Comparison of ENCODE assay signal across 8 cellular contexts in the genomic region with DNA sequence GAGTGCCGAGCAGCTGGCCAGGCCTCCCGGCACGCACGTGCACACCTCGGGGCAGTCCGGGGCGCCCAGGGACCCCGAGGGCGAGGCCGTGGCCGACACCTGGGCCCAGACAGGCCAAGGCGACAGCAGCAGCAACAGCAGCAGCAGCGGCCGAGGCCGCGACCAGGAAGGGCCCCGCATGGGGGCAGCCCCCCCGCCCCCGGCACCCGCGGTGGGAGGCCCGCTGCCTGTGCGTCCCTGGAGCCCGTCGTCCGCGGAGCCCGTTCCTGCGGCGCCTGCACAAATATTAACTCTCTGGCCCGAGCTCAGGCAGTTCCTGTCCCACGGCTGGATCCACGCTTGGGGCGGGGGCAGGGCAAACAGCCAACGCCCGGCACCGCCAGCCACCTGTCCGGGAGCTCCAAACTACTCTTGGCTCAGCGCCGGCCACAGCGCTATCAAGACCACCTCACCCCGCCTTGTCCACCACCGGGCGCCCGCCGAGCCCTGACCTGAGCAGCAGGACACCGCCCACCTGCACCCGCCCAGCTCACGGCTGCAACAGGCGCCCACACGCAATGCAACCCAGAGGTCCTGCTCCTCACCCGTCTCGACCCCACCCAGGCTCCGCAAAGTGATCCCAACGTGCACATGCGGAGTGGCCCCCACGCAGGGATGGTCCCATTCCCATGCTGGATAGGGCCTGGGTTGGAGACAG. TPM values are rescaled to one million over a fixed set of nuclear protein-coding genes. Genes with fewer than 3 reads are reported as not detected.
DNase-seq lines count a peak whose midpoint lies in the region; ATAC-seq, FAIRE-seq and TF ChIP-seq lines count a peak whose summit lies in the region.

A gene with protein sequence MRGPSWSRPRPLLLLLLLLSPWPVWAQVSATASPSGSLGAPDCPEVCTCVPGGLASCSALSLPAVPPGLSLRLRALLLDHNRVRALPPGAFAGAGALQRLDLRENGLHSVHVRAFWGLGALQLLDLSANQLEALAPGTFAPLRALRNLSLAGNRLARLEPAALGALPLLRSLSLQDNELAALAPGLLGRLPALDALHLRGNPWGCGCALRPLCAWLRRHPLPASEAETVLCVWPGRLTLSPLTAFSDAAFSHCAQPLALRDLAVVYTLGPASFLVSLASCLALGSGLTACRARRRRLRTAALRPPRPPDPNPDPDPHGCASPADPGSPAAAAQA (minus strand): TSS at position 288 of the 697 bp plus-strand sequence. CDS start 108 bp downstream, at position 180.

- intact Hi-C loops in IMR-90 (cut with micrococcal nuclease) = no loop called here
- intact Hi-C loops in dorsolateral prefrontal cortex (cut with DNase I) = no loop called here
- intact Hi-C loops in kidney (cut with DNase I) = no loop called here

- no peak for FAIRE-seq in kidney (lab: Jason Lieb, UNC)

- no peak within 1 kb of the TSS for H3K27ac Mint-ChIP-seq in natural killer cell treated with Interleukin-12 subunit alpha and Interleukin-12 subunit beta and Interleukin-15 and Interleukin-18, amount 100 ng/mL, for 72 hours

- H3K27ac ChIP-seq in IMR-90 (ENCODE audit: insufficient read depth, low read length) (no peak within 1 kb of the TSS), dorsolateral prefrontal cortex (peak within 1 kb of the TSS in 42 of 59 donors; percentile 17 to 90 (median 68)), kidney (ENCODE audit: low read depth in 2 of 2, low read length in 2 of 2) (no peak within 1 kb of the TSS)

- H3K4me3 ChIP-seq in BE2C (ENCODE audit: low read depth, low read length) (peak within 1 kb of the TSS; percentile 44), IMR-90 (ENCODE audit: insufficient read depth, low read depth, low read length) (0 out of 2 replicates have a peak within 1 kb of the TSS, but pooled peaks have one; percentile 7), dorsolateral prefrontal cortex (peak within 1 kb of the TSS in 55 of 59 donors; percentile 3 to 61 (median 38)), kidney (ENCODE audit: low read length in 2 of 2) (no peak within 1 kb of the TSS)

- ATAC-seq in IMR-90 (ENCODE audit: low read depth) (no peak), HG03159 (IDR thresholded peaks at IDR 0.05; ENCODE audit: unreplicated experiment) (no peak)
- no peak for ATAC-seq in natural killer cell treated with Interleukin-12 subunit alpha and Interleukin-12 subunit beta and Interleukin-15 and Interleukin-18, amount 100 ng/mL, for 72 hours

- no peak within 1 kb of the TSS for H2AK5ac ChIP-seq in IMR-90 (ENCODE audit: low read depth, low read length)

- no peak for TF ChIP-seq POLR2A in IMR-90 (IDR thresholded peaks at IDR 0.05; ENCODE audit: low read depth, low read length)

- POLR2A ChIA-PET in IMR-90 (lab: Charles Lee; ENCODE audit: unreplicated experiment) = no interaction called here

- H2BK5ac ChIP-seq in IMR-90 (ENCODE audit: low read depth, low read length, poor library complexity, severe bottlenecking) = no peak within 1 kb of the TSS

- no peak within 1 kb of the TSS for H3K14ac ChIP-seq in IMR-90 (replicated peaks; ENCODE audit: low read depth, low read length)

- H3K23ac ChIP-seq in IMR-90 (ENCODE audit: low read depth, low read length) = no peak within 1 kb of the TSS

- H3K9me3 ChIP-seq in BE2C = no peaks in the 10 kb centered on the region
- H3K9me3 ChIP-seq in IMR-90 (ENCODE audit: control insufficient read depth, insufficient read depth, low read length) = no peaks in the 10 kb centered on the region
- no peaks in the 10 kb centered on the region for H3K9me3 ChIP-seq in kidney (ENCODE audit: control insufficient read depth in 1 of 2, low read length in 2 of 2)

- peak within 1 kb of the TSS; percentile 75 for H2AFZ ChIP-seq in IMR-90 (replicated peaks; ENCODE audit: low read length, poor library complexity)

- peaks cover 7 to 9% of the 10 kb centered on the region in 2 donors for H3K27me3 Mint-ChIP-seq in natural killer cell treated with Interleukin-12 subunit alpha and Interleukin-12 subunit beta and Interleukin-15 and Interleukin-18, amount 100 ng/mL, for 72 hours

- no peaks in the 10 kb centered on the region for H3K36me3 Mint-ChIP-seq in natural killer cell treated with Interleukin-12 subunit alpha and Interleukin-12 subunit beta and Interleukin-15 and Interleukin-18, amount 100 ng/mL, for 72 hours

- DNase-seq in BE2C (no peak), IMR-90 (no peak), dorsolateral prefrontal cortex (no peak), kidney (no peak)
- DNase-seq in natural killer cell treated with Interleukin-12 subunit alpha and Interleukin-12 subunit beta and Interleukin-15 and Interleukin-18, amount 100 ng/mL, for 72 hours (ENCODE audit: low spot score) = no peak
- DNase-seq in activated effector memory CD4-positive, alpha-beta T cell treated with anti-CD3 and anti-CD28 coated beads, Interleukin-2, amount 50 U/mL, for 16 hours = no peak
- DNase-seq in effector CD8-positive, alpha-beta T cell (lab: John Stamatoyannopoulos, UW) = no peak

- WGBS in IMR-90 (ENCODE audit: extremely low coverage in 2 of 2, insufficient read length in 1 of 2), 2 experiments = 5% methylated on average over 41 of the region's 57 CpGs; no CpG with 5 or more reads in 1 of the 2 experiments

- no peak within 1 kb of the TSS for H3K18ac ChIP-seq in IMR-90 (ENCODE audit: low read depth, low read length)

- H3K4me1 ChIP-seq in BE2C (peaks cover 6% of the 10 kb centered on the region), IMR-90 (ENCODE audit: control insufficient read depth, insufficient read depth, low read length) (peaks cover 4% of the 10 kb centered on the region; the same call in 1 of the 2 replicates), kidney (ENCODE audit: control insufficient read depth in 1 of 2, insufficient read depth in 1 of 2, low read depth in 1 of 2, low read length in 2 of 2) (peaks cover 0 to 12% of the 10 kb centered on the region in 2 donors)

- no peaks in the 10 kb centered on the region for H3K4me1 Mint-ChIP-seq in natural killer cell treated with Interleukin-12 subunit alpha and Interleukin-12 subunit beta and Interleukin-15 and Interleukin-18, amount 100 ng/mL, for 72 hours (ENCODE audit: low read depth in 2 of 2)

- CTCF ChIA-PET in IMR-90 (lab: Yijun Ruan, JAX) = no interaction called here

- no peak within 1 kb of the TSS for H4K91ac ChIP-seq in IMR-90 (ENCODE audit: insufficient read depth, low read depth, low read length)

- no peak within 1 kb of the TSS for H3K9ac ChIP-seq in IMR-90 (ENCODE audit: low read depth, low read length)
- no peak within 1 kb of the TSS for H3K9ac ChIP-seq in kidney (ENCODE audit: low read length in 2 of 2)

- no peaks in the 10 kb centered on the region for H4K20me1 ChIP-seq in IMR-90 (ENCODE audit: insufficient read depth, low read length)

- no peak for TF ChIP-seq RAD21 in IMR-90 (IDR thresholded peaks at IDR 0.05; ENCODE audit: low read length)

- no peak within 1 kb of the TSS for H4K5ac ChIP-seq in IMR-90 (ENCODE audit: low read depth, low read length)

- no peak within 1 kb of the TSS for H2BK20ac ChIP-seq in IMR-90 (ENCODE audit: low read depth, low read length)

- H3K36me3 ChIP-seq in BE2C = no peaks in the 10 kb centered on the region
- H3K36me3 ChIP-seq in IMR-90 (ENCODE audit: control insufficient read depth, insufficient read depth, low read length) = no peaks in the 10 kb centered on the region
- H3K36me3 ChIP-seq in kidney (ENCODE audit: control insufficient read depth in 1 of 2, insufficient read depth in 2 of 2, low read length in 2 of 2) = no peaks in the 10 kb centered on the region

- H3K27me3 ChIP-seq in BE2C (peaks cover 58% of the 10 kb centered on the region), IMR-90 (ENCODE audit: control insufficient read depth, insufficient read depth, low read length) (peaks cover 69% of the 10 kb centered on the region), dorsolateral prefrontal cortex (peaks cover 0 to 54% (median 35%) of the 10 kb centered on the region in 45 donors)

- no peak within 1 kb of the TSS for H4K8ac ChIP-seq in IMR-90 (ENCODE audit: low read depth in 2 of 2, low read length in 2 of 2)

- H2BK15ac ChIP-seq in IMR-90 (ENCODE audit: low read depth, low read length) = no peak within 1 kb of the TSS

- dilution Hi-C loops in IMR-90 (cut with HindIII; ENCODE audit: low sequenced_read_pairs, unreplicated experiment) = no loop called here

- BruUV-seq in IMR-90 (replicated peaks; lab: Mats Ljungman, UMichigan) = no TSS peak

- TF ChIP-seq CTCF in BE2C (IDR thresholded peaks at IDR 0.05; ENCODE audit: low read depth, low read length) (no peak), IMR-90 (conservative IDR thresholded peaks at IDR 0.05; ENCODE audit: low read depth, low read length) (no peak), dorsolateral prefrontal cortex (IDR thresholded peaks at IDR 0.05 in 54 of 56, conservative IDR thresholded peaks at IDR 0.05 in 2 of 56; ENCODE audit: low read depth in 1 of 56, partially characterized antibody in 56 of 56) (no peak), kidney (IDR thresholded peaks at IDR 0.05; ENCODE audit: borderline replicate concordance, extremely low read depth, insufficient read depth) (no peak)

- no peak within 1 kb of the TSS for H3K56ac ChIP-seq in IMR-90 (ENCODE audit: extremely low read depth, insufficient read depth, low read length)

- H3K4ac ChIP-seq in IMR-90 (ENCODE audit: low read depth, low read length) = no peak within 1 kb of the TSS

- peak within 1 kb of the TSS; percentile 44 for H3K4me3 Mint-ChIP-seq in natural killer cell treated with Interleukin-12 subunit alpha and Interleukin-12 subunit beta and Interleukin-15 and Interleukin-18, amount 100 ng/mL, for 72 hours

- peak within 1 kb of the TSS; percentile 40 for H3K4me2 ChIP-seq in IMR-90 (ENCODE audit: low read depth, low read length)

- no peaks in the 10 kb centered on the region for H3K9me3 Mint-ChIP-seq in natural killer cell treated with Interleukin-12 subunit alpha and Interleukin-12 subunit beta and Interleukin-15 and Interleukin-18, amount 100 ng/mL, for 72 hours

- H3K79me1 ChIP-seq in IMR-90 (ENCODE audit: low read depth in 1 of 2, low read length in 2 of 2) = no peaks in the 10 kb centered on the region

- H3K9me1 ChIP-seq in IMR-90 (ENCODE audit: insufficient read depth, low read length) = no peaks in the 10 kb centered on the region

- no peak within 1 kb of the TSS for H2BK120ac ChIP-seq in IMR-90 (ENCODE audit: low read depth, low read length)

- in situ Hi-C loops in IMR-90 (cut with MboI; ENCODE audit: low sequenced_read_pairs) = no loop called here

- H2AK9ac ChIP-seq in IMR-90 (replicated peaks; ENCODE audit: low read depth, low read length, poor library complexity) = peak within 1 kb of the TSS; percentile 13

TF ChIP-seq in IMR-90, 13 proteins besides CTCF, POLR2A, EP300 and RAD21 (continues in another document):
- TF ChIP-seq NFE2L2 (IDR thresholded peaks at IDR 0.05; ENCODE audit: low read depth, low read length) = no peak

RNA-seq across cellular contexts. Expression of the gene that starts here (rescaled TPM):
- polyA plus RNA-seq in BE2C (2012; ENCODE audit: insufficient read depth, insufficient read length, low read depth) = 1.1 TPM
- total RNA-seq in IMR-90 (2012; rRNA removed) = not detected in 2 replicates
- not detected in 2 replicates for polyA plus RNA-seq in IMR-90 (2012; rRNA removed)
- not detected in 2 replicates for polyA plus RNA-seq in IMR-90 (2012; cell fraction: cytosol; rRNA removed)
- polyA plus RNA-seq in IMR-90 (2012; cell fraction: nucleus; rRNA removed; ENCODE audit: low replicate concordance) = not detected in 2 replicates
- total RNA-seq in dorsolateral prefrontal cortex = 1 to 10 TPM in 8 of 120 experiments, under 1 TPM in 23, not detected in 89; 0.42 to 1.4 (median 0.75) TPM
- total RNA-seq in natural killer cell treated with Interleukin-12 subunit alpha and Interleukin-12 subunit beta and Interleukin-15 and Interleukin-18, amount 100 ng/mL, for 72 hours = not detected
- total RNA-seq in kidney = 0.25 TPM
- polyA plus RNA-seq in kidney (ENCODE audit: insufficient read depth, low read depth, low replicate concordance) = not detected

Comparison
In these comparisons a context has a peak if more than half of its experiments do, and no peak if none do; other contexts are left out.
1. H3K4me3 ChIP-seq: peak in BE2C (single experiment), IMR-90 (single experiment) and dorsolateral prefrontal cortex (55 of 59); none in kidney (0 of 2).
2. H3K27ac ChIP-seq: peak in dorsolateral prefrontal cortex (42 of 59); none in IMR-90 (single experiment) and kidney (0 of 2).